ENCODE assay signal across 25 cellular contexts in the genomic region with DNA sequence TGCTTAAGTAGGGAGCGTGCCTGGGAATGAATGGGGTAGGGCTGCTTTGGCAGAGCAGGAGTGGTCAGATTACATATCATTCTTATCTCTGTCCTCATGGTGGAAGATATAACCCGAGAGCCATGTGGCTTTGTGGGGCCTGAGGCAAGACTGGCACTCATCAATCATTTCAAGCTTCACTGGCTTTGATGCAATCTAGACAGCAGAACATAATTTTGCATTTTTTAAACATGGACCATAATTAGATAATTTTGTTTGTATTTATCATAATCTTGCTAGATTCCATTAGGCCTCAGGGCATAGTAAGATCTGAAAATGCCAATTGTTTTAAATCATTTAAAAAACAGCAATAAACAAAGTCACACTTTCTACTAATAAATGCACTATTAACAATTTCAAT.
"Had no signal": no experiment of that assay in that cellular context is flagged by ENCODE, and none has a peak within 500 bp of the region (broad histone marks: within the 10 kb centered on the region; RNA-seq: fewer than 3 reads in every experiment).

No MANE protein-coding gene starts in this region.

- H3K27me3 ChIP-seq: body of pancreas, cardiac muscle cell, esophagus squamous epithelium, gastrocnemius medialis, suprapubic skin, tibial nerve, uterus had no signal

- H3K9ac ChIP-seq: parathyroid adenoma had no signal

- H3K36me3 ChIP-seq: cardiac muscle cell, esophagus squamous epithelium, gastrocnemius medialis, suprapubic skin, tibial nerve, uterus had no signal

- H3K4me1 ChIP-seq: body of pancreas, esophagus squamous epithelium, gastrocnemius medialis, parathyroid adenoma, suprapubic skin, tibial nerve, uterus had no signal

- H3K79me2 ChIP-seq: parathyroid adenoma had no signal

- H3K9me3 ChIP-seq: body of pancreas, esophagus squamous epithelium, gastrocnemius medialis, suprapubic skin, tibial nerve, uterus had no signal

- H3K4me3 ChIP-seq: body of pancreas, cardiac muscle cell, esophagus squamous epithelium, gastrocnemius medialis, mucosa of descending colon, suprapubic skin, tibial nerve, uterus had no signal

- H2AFZ ChIP-seq: parathyroid adenoma had no signal

- ATAC-seq: activated CD8-positive, alpha-beta T cell treated with anti-CD3 and anti-CD28 coated beads, Interleukin-2, amount 10 ng/mL, durations not matched to agents 7 days and 5 days; body of pancreas; gastrocnemius medialis; left colon; mucosa of descending colon; right cardiac atrium; stimulated activated naive CD8-positive, alpha-beta T cell treated with anti-CD3 and anti-CD28 coated beads, Interleukin-15, amount 100 ng/mL, for 72 hours had no signal

- DNase-seq: activated CD4-positive, alpha-beta T cell treated with anti-CD3 and anti-CD28 coated beads for 1 hour; activated CD4-positive, alpha-beta T cell treated with anti-CD3 and anti-CD28 coated beads, Interleukin-2, amount 50 U/mL, for 1 hour; activated CD8-positive, alpha-beta T cell treated with anti-CD3 and anti-CD28 coated beads, Interleukin-2, amount 10 ng/mL, durations not matched to agents 7 days and 5 days; activated gamma-delta T cell; anterior cingulate cortex; body of pancreas; cortex of kidney; endodermal cell; esophagus squamous epithelium; gastrocnemius medialis; head of caudate nucleus; hypothalamus; islet precursor cell; left colon; mucosa of descending colon; nephron progenitor cell; right cardiac atrium; stimulated activated CD4-positive, alpha-beta T cell treated with anti-CD3 and anti-CD28 coated beads, Interleukin-1b, Interleukin-23, amount 100 ng/mL, for 48 hours; stimulated activated naive CD8-positive, alpha-beta T cell treated with anti-CD3 and anti-CD28 coated beads, Interleukin-15, amount 100 ng/mL, for 72 hours; uterus had no signal

- H3K27ac ChIP-seq: body of pancreas, cardiac muscle cell, esophagus squamous epithelium, gastrocnemius medialis, parathyroid adenoma, suprapubic skin, tibial nerve, uterus, VCaP had no signal
